Comparison of ENCODE assay signal across 9 cellular contexts in the genomic region with DNA sequence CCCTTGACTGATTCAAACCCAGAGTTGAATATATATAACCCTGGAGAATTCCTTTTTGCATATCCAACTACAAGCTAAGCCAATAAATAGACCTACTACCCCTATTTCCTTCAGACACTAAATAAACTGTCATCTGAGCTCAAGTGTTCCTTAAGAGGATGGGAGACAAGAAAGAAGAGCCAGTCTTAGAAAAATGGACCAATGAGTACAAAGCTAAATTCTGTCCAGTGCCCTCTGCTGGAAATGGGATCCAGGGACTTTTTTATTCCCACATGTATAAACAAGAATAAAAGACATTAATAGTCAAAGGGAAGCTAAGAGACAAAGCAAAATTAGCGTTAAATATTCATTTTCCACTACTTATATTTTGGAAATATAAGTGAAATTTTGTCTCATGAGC. TPM values are rescaled to one million over a fixed set of nuclear protein-coding genes. Genes with fewer than 3 reads are reported as not detected.
DNase-seq lines count a peak whose midpoint lies in the region; ATAC-seq, FAIRE-seq and TF ChIP-seq lines count a peak whose summit lies in the region.
"Had no signal": no experiment of that assay in that cellular context is flagged by ENCODE, and none has a peak within 500 bp of the region (broad histone marks: within the 10 kb centered on the region; RNA-seq: fewer than 3 reads in every experiment).

No MANE protein-coding gene starts in this region.

- SMC1A ChIA-PET in GM12878 (lab: Charles Lee; ENCODE audit: uncharacterized antibody, unreplicated experiment) = interaction anchor here (1.6 to 3.5 kb wide), 7 partner anchors 12 to 129 kb away, joined by 3 to 16 read pairs (median 7); no protein-coding TSS in a partner anchor

- TF ChIP-seq CTCF in GM12878 (IDR thresholded peaks at IDR 0.05 in 2 of 3, conservative IDR thresholded peaks at IDR 0.05 in 1 of 3; ENCODE audit: control insufficient read depth in 2 of 3, extremely low read depth in 1 of 3, insufficient read depth in 1 of 3, low read depth in 3 of 3, low read length in 3 of 3) = peak in 1 of 3 experiments; percentile 8; a peak in 1 of 6 replicates

- no peak for TF ChIP-seq EP300 in GM12878 (IDR thresholded peaks at IDR 0.05; ENCODE audit: borderline replicate concordance in 1 of 2, control insufficient read depth in 1 of 2, low read depth in 2 of 2, low read length in 2 of 2)

- H3K4me2 ChIP-seq in BLaER1 treated with 17β-estradiol and CSF1 and Interleukin-3, amounts not matched to agents 10 nM and 100 nM = peak overlapping the region in 10 of 11 experiments; percentile 87 to 98 (median 96); a peak in 16 of 22 replicates
- H3K4me2 ChIP-seq in GM12878 (ENCODE audit: control insufficient read depth, insufficient read depth) = peak overlapping the region; percentile 39

- no TSS peak for BruUV-seq in GM12878 (replicated peaks; lab: Mats Ljungman, UMichigan)

- DNase-seq in KBM-7 (peak; percentile 35), GM12878 (ENCODE audit: low read depth, low spot score) (no peak), midbrain (lab: John Stamatoyannopoulos, UW) (peak; percentile 30), aorta (no peak)
- DNase-seq in activated effector memory CD4-positive, alpha-beta T cell treated with Interleukin-2 at 50 U/mL for 16 hours = no peak
- DNase-seq: left cardiac atrium had no signal

- peaks cover 66 to 75% (median 74%) of the 10 kb centered on the region in 10 experiments for H3K4me1 ChIP-seq in BLaER1 treated with 17β-estradiol and CSF1 and Interleukin-3, amounts not matched to agents 10 nM and 100 nM
- H3K4me1 ChIP-seq in GM12878 (ENCODE audit: control insufficient read depth, insufficient read depth, low read length) (peaks cover 3% of the 10 kb centered on the region), aorta (ENCODE audit: control insufficient read depth in 1 of 2, insufficient read depth in 2 of 2, low read length in 2 of 2) (peaks cover 2 to 5% of the 10 kb centered on the region in 2 donors)

- no peaks in the 10 kb centered on the region; a peak in 1 of 22 replicates for H3K9me3 ChIP-seq in BLaER1 treated with 17β-estradiol and CSF1 and Interleukin-3, amounts not matched to agents 10 nM and 100 nM (replicated peaks in 1 of 11)
- H3K9me3 ChIP-seq in GM12878 (replicated peaks; ENCODE audit: control insufficient read depth, insufficient read depth, low read length) (no peaks in the 10 kb centered on the region; the same call in 2 of the 3 replicates), aorta (ENCODE audit: control insufficient read depth, low read length) (no peaks in the 10 kb centered on the region)

- TF ChIP-seq POLR2A in GM12878 (IDR thresholded peaks at IDR 0.05; ENCODE audit: low read depth, low read length) = no peak

- peaks cover 49 to 86% (median 75%) of the 10 kb centered on the region in 11 experiments for H3K36me3 ChIP-seq in BLaER1 treated with 17β-estradiol and CSF1 and Interleukin-3, amounts not matched to agents 10 nM and 100 nM
- H3K36me3 ChIP-seq in GM12878 (ENCODE audit: control insufficient read depth in 2 of 2, insufficient read depth in 2 of 2, low read length in 1 of 2) (peaks cover 3 to 53% of the 10 kb centered on the region in 2 experiments), aorta (ENCODE audit: control insufficient read depth in 1 of 2, insufficient read depth in 2 of 2, low read length in 1 of 2) (peaks cover 5 to 16% of the 10 kb centered on the region in 2 donors)

- peak overlapping the region in 2 of 11 experiments; percentile 2 to 98; a peak in 2 of 22 replicates for H3K9ac ChIP-seq in BLaER1 treated with 17β-estradiol and CSF1 and Interleukin-3, amounts not matched to agents 10 nM and 100 nM
- H3K9ac ChIP-seq in GM12878 (ENCODE audit: control insufficient read depth, insufficient read depth, low read length) = no peak overlapping the region

- in situ Hi-C loops in KBM-7 (cut with MboI; ENCODE audit: low pct_unique_long_range_greater_than_20kb, low sequenced_read_pairs) = no loop called here
- in situ Hi-C loops in GM12878 (cut with MboI) = no loop called here

- WGBS in GM12878 (ENCODE audit: insufficient coverage, insufficient replicate concordance, low lambda C conversion rate, missing lambda C conversion rate) = 100% methylated on average over 1 of the region's 1 CpG
- WGBS in aorta, 2 donors = 59 to 66% methylated on average over 1 of the region's 1 CpG

- RAD21 ChIA-PET in GM12878 (lab: Charles Lee; ENCODE audit: unreplicated experiment) = interaction anchor here (0.9 to 2.2 kb wide), 4 partner anchors 41 to 130 kb away, joined by 3 to 7 read pairs (median 6); partner anchors contain the start of gene ABCF1

- H3K79me2 ChIP-seq in GM12878 (ENCODE audit: control insufficient read depth, insufficient read depth, low read length) = peaks cover 39% of the 10 kb centered on the region

- intact Hi-C loops in GM12878 (cut with micrococcal nuclease; ENCODE audit: unreplicated experiment) = no loop called here
- intact Hi-C loops in aorta (cut with DNase I) = loop anchor here (5.0 kb wide), 1 partner anchor 40 kb away; the partner anchor contains the start of gene ABCF1 (in 2 of the 2)

- H3K27ac ChIP-seq in BLaER1 treated with 17β-estradiol and CSF1 and Interleukin-3, amounts not matched to agents 10 nM and 100 nM = peak overlapping the region in 2 of 11 experiments; percentile 24 to 99; a peak in 2 of 22 replicates
- no peak overlapping the region for H3K27ac ChIP-seq in GM12878 (ENCODE audit: control insufficient read depth, insufficient read depth)
- H3K27ac ChIP-seq in aorta (ENCODE audit: low read depth in 1 of 2, low read length in 2 of 2) = no peak overlapping the region

- H4K20me1 ChIP-seq in BLaER1 treated with 17β-estradiol and CSF1 and Interleukin-3, amounts not matched to agents 10 nM and 100 nM = peaks cover 5 to 76% (median 76%) of the 10 kb centered on the region in 11 experiments
- H4K20me1 ChIP-seq in GM12878 (ENCODE audit: control insufficient read depth, insufficient read depth) = 0 out of 2 replicates have a peak, but pooled peaks cover 8% of the 10 kb centered on the region

- CTCF ChIA-PET in GM12878 (lab: Yijun Ruan, JAX) = interaction anchor here (1.0 to 4.2 kb wide), 12 partner anchors 7 to 130 kb away, joined by 3 to 41 read pairs (median 11); partner anchors contain the start of gene DHX16

- TF ChIP-seq RAD21 in GM12878 (IDR thresholded peaks at IDR 0.05; ENCODE audit: insufficient read depth, low read depth, low read length) = no peak

- ATAC-seq in GM12878 (no peak), HG03565 (IDR thresholded peaks at IDR 0.05; ENCODE audit: unreplicated experiment) (no peak), GM18909 (IDR thresholded peaks at IDR 0.05; ENCODE audit: poor library complexity, unreplicated experiment) (no peak), aorta (ENCODE audit: low FRiP score) (no peak)
- ATAC-seq: left cardiac atrium had no signal

- no peak overlapping the region for H2AFZ ChIP-seq in GM12878 (ENCODE audit: control insufficient read depth, low read depth, low read length)

- POLR2A ChIA-PET in GM12878 (lab: Charles Lee) = interaction anchor here (0.6 to 2.0 kb wide), 9 partner anchors 11 to 534 kb away, joined by 3 to 11 read pairs (median 6); partner anchors contain the start of genes C6orf136, GNL1 and PRR3

- H3K4me3 ChIP-seq in BLaER1 treated with 17β-estradiol and CSF1 and Interleukin-3, amounts not matched to agents 10 nM and 100 nM = no peak overlapping the region
- H3K4me3 ChIP-seq in GM12878 (no peak overlapping the region), aorta (ENCODE audit: low read length in 2 of 2) (no peak overlapping the region)

- no peaks in the 10 kb centered on the region for H3K27me3 ChIP-seq in BLaER1 treated with 17β-estradiol and CSF1 and Interleukin-3, amounts not matched to agents 10 nM and 100 nM
- H3K27me3 ChIP-seq in GM12878 (replicated peaks in 1 of 2; ENCODE audit: control insufficient read depth in 2 of 2, insufficient read depth in 2 of 2, low read length in 1 of 2) (no peaks in the 10 kb centered on the region), aorta (ENCODE audit: control insufficient read depth in 1 of 2, insufficient read depth in 2 of 2, low read length in 1 of 2) (peaks cover 0 to 2% of the 10 kb centered on the region in 2 donors)

- no peak for FAIRE-seq in GM12878 (lab: Jason Lieb, UNC)

RNA-seq across cellular contexts. Expression of gene PPP1R10, which starts 4.8 kb away (rescaled TPM):
- 156 and 174 TPM in 2 replicates for total RNA-seq in GM12878 (2013; cell fraction: nucleolus; rRNA removed)
- 81.1 and 83.8 TPM in 2 replicates for total RNA-seq in GM12878 (2014; rRNA removed)
- 42.7 and 42.9 TPM in 2 replicates for total RNA-seq in GM12878 (2014; rRNA removed; fragmentation: Illumina TruSeq; extraction: Trizol)
- total RNA-seq in GM12878 (2021) = 75.1 and 78.7 TPM in 2 replicates
- polyA plus RNA-seq in GM12878 (2011; ENCODE audit: low read depth) = 23.2 TPM
- 22.9 and 37.6 TPM in 2 replicates for polyA plus RNA-seq in GM12878 (2011; rRNA removed)
- 18.5 TPM in 2 replicates for polyA plus RNA-seq in GM12878 (2011; cell fraction: cytosol; rRNA removed)
- 68.7 and 69.0 TPM in 2 replicates for polyA plus RNA-seq in GM12878 (2011; cell fraction: nucleus; rRNA removed)
- polyA plus RNA-seq in GM12878 (2012) = 16.0 and 28.3 TPM in 2 replicates
- polyA plus RNA-seq in GM12878 (2014; fragmentation: Illumina TruSeq; extraction: Trizol) = 68.0 and 76.2 TPM in 2 replicates
- 10 to 100 TPM; 11.3 to 22.6 TPM for polyA plus RNA-seq in GM12878 (2014; fragmentation: Nextera tagmentation; extraction: Ambion mirVana)
- polyA plus RNA-seq in GM12878 (2014; rRNA removed) = 36.7 and 37.9 TPM in 2 replicates
- polyA plus RNA-seq in GM12878 (2016; fragmentation: Nextera tagmentation; extraction: Ambion mirVana) = 10 to 100 TPM; 39.6 to 46.1 TPM
- polyA minus RNA-seq in GM12878 (2011; rRNA and poly(A)+ RNA removed) = 131 and 159 TPM in 2 replicates
- polyA minus RNA-seq in GM12878 (2011; cell fraction: cytosol; rRNA and poly(A)+ RNA removed) = 16.3 and 23.9 TPM in 2 replicates
- 188 and 320 TPM in 2 replicates for polyA minus RNA-seq in GM12878 (2011; cell fraction: nucleus; rRNA and poly(A)+ RNA removed)
- 10 to 100 TPM; 69.9 to 83.8 TPM for total RNA-seq in aorta
- 10 to 100 TPM in 1 of 2 donors, 1 to 10 TPM in 1; 8.6 to 13.2 TPM for polyA plus RNA-seq in aorta

RNA-seq across cellular contexts. Expression of gene MRPS18B, which starts 5.4 kb away (rescaled TPM):
- total RNA-seq in GM12878 (2013; cell fraction: nucleolus; rRNA removed) = 29.8 and 30.1 TPM in 2 replicates
- total RNA-seq in GM12878 (2014; rRNA removed) = 108 and 113 TPM in 2 replicates
- total RNA-seq in GM12878 (2014; rRNA removed; fragmentation: Illumina TruSeq; extraction: Trizol) = 112 and 121 TPM in 2 replicates
- total RNA-seq in GM12878 (2021) = 80.9 and 87.7 TPM in 2 replicates
- polyA plus RNA-seq in GM12878 (2011; ENCODE audit: low read depth) = 75.6 TPM
- polyA plus RNA-seq in GM12878 (2011; rRNA removed) = 104 and 133 TPM in 2 replicates
- 163 and 222 TPM in 2 replicates for polyA plus RNA-seq in GM12878 (2011; cell fraction: cytosol; rRNA removed)
- polyA plus RNA-seq in GM12878 (2011; cell fraction: nucleus; rRNA removed) = 53.8 and 56.7 TPM in 2 replicates
- polyA plus RNA-seq in GM12878 (2012) = 87.0 and 101 TPM in 2 replicates
- polyA plus RNA-seq in GM12878 (2014; fragmentation: Illumina TruSeq; extraction: Trizol) = 208 and 218 TPM in 2 replicates
- polyA plus RNA-seq in GM12878 (2014; fragmentation: Nextera tagmentation; extraction: Ambion mirVana) = 100 to 1,000 TPM; 219 to 259 TPM
- 118 and 166 TPM in 2 replicates for polyA plus RNA-seq in GM12878 (2014; rRNA removed)
- polyA plus RNA-seq in GM12878 (2016; fragmentation: Nextera tagmentation; extraction: Ambion mirVana) = 100 to 1,000 TPM; 132 to 147 TPM
- polyA minus RNA-seq in GM12878 (2011; rRNA and poly(A)+ RNA removed) = 97.8 and 178 TPM in 2 replicates
- polyA minus RNA-seq in GM12878 (2011; cell fraction: cytosol; rRNA and poly(A)+ RNA removed) = 44.4 and 60.7 TPM in 2 replicates
- polyA minus RNA-seq in GM12878 (2011; cell fraction: nucleus; rRNA and poly(A)+ RNA removed) = 21.8 and 28.8 TPM in 2 replicates
- 10 to 100 TPM; 26.6 to 29.8 TPM for total RNA-seq in aorta
- polyA plus RNA-seq in aorta = 10 to 100 TPM; 38.2 to 45.6 TPM

RNA-seq across cellular contexts. Expression of gene ATAT1, which starts 14.5 kb away (rescaled TPM):
- 20.0 and 21.2 TPM in 2 replicates for total RNA-seq in GM12878 (2013; cell fraction: nucleolus; rRNA removed)
- total RNA-seq in GM12878 (2014; rRNA removed) (4.5 and 4.7 TPM in 2 replicates), GM12878 (2014; rRNA removed; fragmentation: Illumina TruSeq; extraction: Trizol) (2.5 and 2.9 TPM in 2 replicates), GM12878 (2021) (7.1 and 9.0 TPM in 2 replicates), aorta (10 to 100 TPM in 1 of 2 donors, 1 to 10 TPM in 1; 5.8 to 12.9 TPM)
- 11.5 TPM for polyA plus RNA-seq in GM12878 (2011; ENCODE audit: low read depth)
- polyA plus RNA-seq in GM12878 (2011; rRNA removed) (3.6 and 4.8 TPM in 2 replicates), GM12878 (2014; fragmentation: Illumina TruSeq; extraction: Trizol) (6.8 and 10.2 TPM in 2 replicates), GM12878 (2014; fragmentation: Nextera tagmentation; extraction: Ambion mirVana) (1 to 10 TPM; 1.1 to 1.7 TPM), GM12878 (2014; rRNA removed) (12.7 and 13.1 TPM in 2 replicates), GM12878 (2016; fragmentation: Nextera tagmentation; extraction: Ambion mirVana) (10 to 100 TPM; 12.2 to 14.2 TPM), aorta (1 to 10 TPM; 6.4 to 7.7 TPM)
- polyA plus RNA-seq in GM12878 (2011; cell fraction: cytosol; rRNA removed) = 5.0 and 5.4 TPM in 2 replicates
- 25.6 and 26.0 TPM in 2 replicates for polyA plus RNA-seq in GM12878 (2011; cell fraction: nucleus; rRNA removed)
- 11.5 and 11.8 TPM in 2 replicates for polyA plus RNA-seq in GM12878 (2012)
- polyA minus RNA-seq in GM12878 (2011; rRNA and poly(A)+ RNA removed) = 1.6 and 2.3 TPM in 2 replicates
- polyA minus RNA-seq in GM12878 (2011; cell fraction: cytosol; rRNA and poly(A)+ RNA removed) = 1.7 and 2.1 TPM in 2 replicates
- polyA minus RNA-seq in GM12878 (2011; cell fraction: nucleus; rRNA and poly(A)+ RNA removed) = 4.2 and 6.1 TPM in 2 replicates

RNA-seq across cellular contexts. Expression of gene C6orf136, which starts 34.7 kb away (rescaled TPM):
- total RNA-seq in GM12878 (2013; cell fraction: nucleolus; rRNA removed) = 9.6 and 12.2 TPM in 2 replicates
- total RNA-seq in GM12878 (2014; rRNA removed) (11.4 and 13.5 TPM in 2 replicates), GM12878 (2014; rRNA removed; fragmentation: Illumina TruSeq; extraction: Trizol) (5.2 and 7.0 TPM in 2 replicates), GM12878 (2021) (24.1 and 27.5 TPM in 2 replicates), aorta (10 to 100 TPM in 1 of 2 donors, 1 to 10 TPM in 1; 9.7 to 19.9 TPM)
- polyA plus RNA-seq in GM12878 (2011; ENCODE audit: low read depth) = 9.4 TPM
- polyA plus RNA-seq in GM12878 (2011; rRNA removed) (5.2 and 11.0 TPM in 2 replicates), GM12878 (2014; fragmentation: Illumina TruSeq; extraction: Trizol) (14.5 and 18.1 TPM in 2 replicates), GM12878 (2014; fragmentation: Nextera tagmentation; extraction: Ambion mirVana) (10 to 100 TPM in 1 of 2 experiments, 1 to 10 TPM in 1; 10.0 to 14.6 TPM), GM12878 (2014; rRNA removed) (21.1 and 23.7 TPM in 2 replicates), GM12878 (2016; fragmentation: Nextera tagmentation; extraction: Ambion mirVana) (10 to 100 TPM; 15.3 to 15.7 TPM), aorta (10 to 100 TPM; 18.8 to 21.0 TPM)
- 17.4 and 19.0 TPM in 2 replicates for polyA plus RNA-seq in GM12878 (2011; cell fraction: cytosol; rRNA removed)
- polyA plus RNA-seq in GM12878 (2011; cell fraction: nucleus; rRNA removed) = 45.0 and 55.7 TPM in 2 replicates
- 11.6 and 18.9 TPM in 2 replicates for polyA plus RNA-seq in GM12878 (2012)
- polyA minus RNA-seq in GM12878 (2011; rRNA and poly(A)+ RNA removed) = 9.5 and 12.1 TPM in 2 replicates
- polyA minus RNA-seq in GM12878 (2011; cell fraction: cytosol; rRNA and poly(A)+ RNA removed) = 7.4 and 8.3 TPM in 2 replicates
- polyA minus RNA-seq in GM12878 (2011; cell fraction: nucleus; rRNA and poly(A)+ RNA removed) = 10.5 and 10.9 TPM in 2 replicates

RNA-seq across cellular contexts. Expression of gene ABCF1, which starts 41.0 kb away (rescaled TPM):
- 19.3 and 20.7 TPM in 2 replicates for total RNA-seq in GM12878 (2013; cell fraction: nucleolus; rRNA removed)
- 55.2 and 55.3 TPM in 2 replicates for total RNA-seq in GM12878 (2014; rRNA removed)
- 57.4 and 63.4 TPM in 2 replicates for total RNA-seq in GM12878 (2014; rRNA removed; fragmentation: Illumina TruSeq; extraction: Trizol)
- total RNA-seq in GM12878 (2021) = 65.8 and 74.7 TPM in 2 replicates
- 29.1 TPM for polyA plus RNA-seq in GM12878 (2011; ENCODE audit: low read depth)
- 21.8 and 34.6 TPM in 2 replicates for polyA plus RNA-seq in GM12878 (2011; rRNA removed)
- polyA plus RNA-seq in GM12878 (2011; cell fraction: cytosol; rRNA removed) = 52.2 and 54.0 TPM in 2 replicates
- 69.8 and 87.7 TPM in 2 replicates for polyA plus RNA-seq in GM12878 (2011; cell fraction: nucleus; rRNA removed)
- polyA plus RNA-seq in GM12878 (2012) = 43.7 and 48.6 TPM in 2 replicates
- polyA plus RNA-seq in GM12878 (2014; fragmentation: Illumina TruSeq; extraction: Trizol) = 68.4 and 79.6 TPM in 2 replicates
- polyA plus RNA-seq in GM12878 (2014; fragmentation: Nextera tagmentation; extraction: Ambion mirVana) = 10 to 100 TPM; 21.3 to 26.1 TPM
- polyA plus RNA-seq in GM12878 (2014; rRNA removed) = 45.6 and 49.9 TPM in 2 replicates
- polyA plus RNA-seq in GM12878 (2016; fragmentation: Nextera tagmentation; extraction: Ambion mirVana) = 10 to 100 TPM; 56.5 to 62.3 TPM
- 63.1 and 67.0 TPM in 2 replicates for polyA minus RNA-seq in GM12878 (2011; rRNA and poly(A)+ RNA removed)
- 27.0 and 42.0 TPM in 2 replicates for polyA minus RNA-seq in GM12878 (2011; cell fraction: cytosol; rRNA and poly(A)+ RNA removed)
- 15.8 and 43.3 TPM in 2 replicates for polyA minus RNA-seq in GM12878 (2011; cell fraction: nucleus; rRNA and poly(A)+ RNA removed)
- total RNA-seq in aorta = 10 to 100 TPM; 35.4 to 41.2 TPM
- 10 to 100 TPM; 20.6 to 22.3 TPM for polyA plus RNA-seq in aorta

Comparison
In these comparisons a context has a peak if more than half of its experiments do, and no peak if none do; other contexts are left out.
1. DNase-seq: peak in KBM-7 (single experiment) and midbrain (single experiment); none in GM12878 (single experiment), activated effector memory CD4-positive, alpha-beta T cell treated with Interleukin-2 at 50 U/mL for 16 hours (single experiment) and aorta (0 of 2).